In the genomic region with DNA sequence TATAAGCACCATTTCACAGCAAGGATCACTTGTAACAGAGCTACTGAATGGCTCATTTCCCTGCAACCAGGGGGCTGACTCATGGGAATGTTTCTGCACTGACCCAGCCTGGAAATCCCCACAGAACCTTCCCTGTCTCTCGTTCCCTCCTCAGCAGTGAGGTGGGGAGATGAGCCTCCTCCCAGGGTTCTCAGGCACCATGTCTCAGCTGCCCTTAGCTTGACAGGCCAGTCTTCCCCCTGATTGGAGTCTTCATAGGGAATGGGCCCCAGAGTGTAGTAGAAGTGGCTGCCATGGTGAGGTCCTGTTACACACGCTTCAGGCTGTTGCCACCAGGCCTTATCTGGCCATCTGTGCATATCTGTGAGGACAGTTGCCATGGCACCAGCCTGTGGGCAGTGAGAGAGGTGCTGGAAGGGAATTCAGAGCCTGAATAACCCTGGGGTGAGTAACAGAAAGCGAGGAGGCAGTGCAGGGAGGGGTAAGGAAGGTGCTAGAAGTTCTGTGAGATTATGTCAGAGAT, we compare ENCODE assay signal across 8 cellular contexts.
DNase-seq lines count a peak whose midpoint lies in the region; ATAC-seq, FAIRE-seq and TF ChIP-seq lines count a peak whose summit lies in the region.

No MANE protein-coding gene starts in this region.

- H3K4me1 ChIP-seq in fibroblast of lung (ENCODE audit: control insufficient read depth, extremely low read depth, insufficient read depth, low read length) = peaks cover 13% of the 10 kb centered on the region

- DNase-seq in RCC 7860 (ENCODE audit: low spot score) (peak; percentile 93), fibroblast of lung (ENCODE audit: low read depth in 2 of 2) (peak; percentile 83 to 99), smooth muscle cell of the brain vasculature (ENCODE audit: low read depth, low spot score) (peak; percentile 46), D341Med (ENCODE audit: low spot score) (no peak), inferior parietal cortex (ENCODE audit: extremely low spot score) (no peak)

- no peaks in the 10 kb centered on the region for H3K36me3 ChIP-seq in fibroblast of lung (ENCODE audit: control insufficient read depth, insufficient read depth, low read length)

- no peaks in the 10 kb centered on the region for H4K20me1 ChIP-seq in fibroblast of lung (ENCODE audit: control insufficient read depth, extremely low read depth, insufficient read depth, low read length)

- H3K79me2 ChIP-seq in fibroblast of lung (ENCODE audit: control insufficient read depth, insufficient read depth, low read length) = no peaks in the 10 kb centered on the region

- H2AFZ ChIP-seq in fibroblast of lung (ENCODE audit: low read length) = peak overlapping the region; percentile 63

- peak overlapping the region; percentile 25 for H3K9ac ChIP-seq in fibroblast of lung (ENCODE audit: insufficient read depth, low read length)

- ATAC-seq in GM21786 (IDR thresholded peaks at IDR 0.05; ENCODE audit: unreplicated experiment) = peak; percentile 53
- no peak for ATAC-seq in GM19351 (IDR thresholded peaks at IDR 0.05; ENCODE audit: unreplicated experiment)

- peak; percentile 87 for FAIRE-seq in RCC 7860 (lab: Jason Lieb, UNC)

- peak overlapping the region; percentile 7 for H3K4me2 ChIP-seq in fibroblast of lung (ENCODE audit: extremely low read depth, insufficient read depth, low read length)

- TF ChIP-seq CTCF in C4-2B (conservative IDR thresholded peaks at IDR 0.05) (no peak), fibroblast of lung (conservative IDR thresholded peaks at IDR 0.05 in 1 of 2, IDR thresholded peaks at IDR 0.05 in 1 of 2; ENCODE audit: low read depth in 1 of 2, low read length in 2 of 2) (no peak)

- H3K9me3 ChIP-seq in fibroblast of lung (ENCODE audit: control insufficient read depth, insufficient read depth, low read depth, low read length) = no peaks in the 10 kb centered on the region

- H3K27me3 ChIP-seq in fibroblast of lung (ENCODE audit: control insufficient read depth, insufficient read depth, low read length) = no peaks in the 10 kb centered on the region

- H3K4me3 ChIP-seq in fibroblast of lung (replicated peaks in 1 of 4; ENCODE audit: control extremely low read depth in 1 of 4, insufficient read depth in 1 of 4, low read depth in 3 of 4, low read length in 4 of 4) = no peak overlapping the region

- H3K27ac ChIP-seq in C4-2B (peak overlapping the region; percentile 5), fibroblast of lung (ENCODE audit: insufficient read depth, low read length) (peak overlapping the region; percentile 91)

Comparison
In these comparisons a context has a peak if more than half of its experiments do, and no peak if none do; other contexts are left out.
1. DNase-seq: peak in RCC 7860 (single experiment), fibroblast of lung (2 of 2) and smooth muscle cell of the brain vasculature (single experiment); none in D341Med (single experiment) and inferior parietal cortex (single experiment).